6 cellular contexts compared by ENCODE assay signal in genomic region chr13:63979951-63980350, GRCh38.
"Had no signal": no experiment of that assay in that cellular context is flagged by ENCODE, and none has a peak within 500 bp of the region (broad histone marks: within the 10 kb centered on the region; RNA-seq: fewer than 3 reads in every experiment).

No MANE protein-coding gene starts in this region.

- DNase-seq: IMR-90, KBM-7 had no signal

- H3K4me3 ChIP-seq: K562 had no signal

- FAIRE-seq: HepG2, HTR-8/SVneo, K562 had no signal

- H3K27ac ChIP-seq: HL-60 had no signal
